Comparison of ENCODE assay signal across 16 cellular contexts in the genomic region with DNA sequence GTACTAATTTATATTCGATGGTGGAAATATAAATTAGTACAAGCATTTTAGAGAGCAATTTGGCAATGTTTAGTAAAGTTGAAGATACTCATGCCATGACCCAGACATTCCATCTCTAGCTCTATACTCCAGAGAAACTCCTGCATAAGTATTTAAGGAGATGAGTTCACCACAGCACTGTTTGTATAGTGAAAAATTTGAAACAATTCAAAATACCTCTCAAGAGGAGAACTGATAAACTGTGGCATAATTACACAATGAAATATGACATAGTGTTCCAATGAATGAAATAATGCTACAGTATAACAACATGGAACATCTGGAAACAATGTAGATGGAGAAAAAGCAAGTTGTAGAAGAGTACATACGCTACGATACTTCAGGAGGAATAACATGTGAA. TPM values are rescaled to one million over a fixed set of nuclear protein-coding genes. Genes with fewer than 3 reads are reported as not detected.
DNase-seq lines count a peak whose midpoint lies in the region; ATAC-seq and TF ChIP-seq lines count a peak whose summit lies in the region.
"Had no signal": no experiment of that assay in that cellular context is flagged by ENCODE, and none has a peak within 500 bp of the region (broad histone marks: within the 10 kb centered on the region; RNA-seq: fewer than 3 reads in every experiment).

No MANE protein-coding gene starts in this region.

- CTCF ChIA-PET in HEK293 (lab: Yijun Ruan, JAX): no interaction called here

- H3K9me3 ChIP-seq in HEK293 (ENCODE audit: control insufficient read depth, insufficient read depth, low read depth, low read length) (no peaks in the 10 kb centered on the region), osteoblast (ENCODE audit: low read depth, low read length) (no peaks in the 10 kb centered on the region)
- H3K9me3 ChIP-seq: A549, BLaER1 had no signal

- no peaks in the 10 kb centered on the region for H4K20me1 ChIP-seq in osteoblast (ENCODE audit: insufficient read depth, low read length)
- H4K20me1 ChIP-seq: BLaER1 had no signal

- H3K4me3 ChIP-seq in HEK293 (ENCODE audit: low read depth, low read length) (no peak overlapping the region), choroid plexus epithelial cell (ENCODE audit: low read depth, low read length) (no peak overlapping the region), osteoblast (ENCODE audit: insufficient read depth, low read length) (no peak overlapping the region)
- H3K4me3 ChIP-seq: A549, BLaER1 had no signal

- H3K27ac ChIP-seq in HEK293 (ENCODE audit: extremely low read depth, low read depth, low read length) (no peak overlapping the region), osteoblast (ENCODE audit: low read depth, low read length) (peak overlapping the region; percentile 34)
- H3K27ac ChIP-seq: A549, BLaER1, KMS-11 had no signal

- H2AFZ ChIP-seq in osteoblast (ENCODE audit: low read length): no peak overlapping the region

- H3K79me2 ChIP-seq in osteoblast (ENCODE audit: insufficient read depth, low read length): no peaks in the 10 kb centered on the region

- 0 out of 2 replicates have a peak, but pooled peaks cover 2% of the 10 kb centered on the region for H3K4me1 ChIP-seq in HEK293 (ENCODE audit: control insufficient read depth, insufficient read depth, low read length)
- H3K4me1 ChIP-seq in osteoblast (ENCODE audit: insufficient read depth, low read length): peaks cover 10% of the 10 kb centered on the region

- no peaks in the 10 kb centered on the region for H3K27me3 ChIP-seq in osteoblast (ENCODE audit: insufficient read depth, low read length)
- H3K27me3 ChIP-seq: BLaER1 had no signal

- H3K36me3 ChIP-seq in HEK293 (ENCODE audit: control insufficient read depth in 2 of 2, insufficient read depth in 1 of 2, low read length in 2 of 2) (no peaks in the 10 kb centered on the region), osteoblast (ENCODE audit: insufficient read depth, low read length) (no peaks in the 10 kb centered on the region)
- H3K36me3 ChIP-seq: BLaER1 had no signal

- POLR2A ChIA-PET in HEK293 (lab: Yijun Ruan, JAX): no interaction called here

- DNase-seq in EH (ENCODE audit: low read depth) (peak; percentile 8), choroid plexus epithelial cell (ENCODE audit: low read depth) (peak; percentile 51), osteoblast (ENCODE audit: insufficient read length, low spot score, missing footprints) (peak; percentile 83), NCI-H2029 treated with DMSO at 0.1 percent for 48 hours (lab: John Stamatoyannopoulos, UW) (no peak)
- DNase-seq: AML-193; Calu3; CD4-positive, alpha-beta T cell; DMS 273 treated with DMSO at 0.1 percent for 48 hours had no signal

- ATAC-seq in HG03108 (IDR thresholded peaks at IDR 0.05; ENCODE audit: unreplicated experiment): no peak
- no peak for ATAC-seq in GM18498 (IDR thresholded peaks at IDR 0.05; ENCODE audit: unreplicated experiment)
- ATAC-seq: A549, HepG2 had no signal

- TF ChIP-seq CTCF in HEK293 (tag by site-specific recombination; IDR thresholded peaks at IDR 0.05) (no peak), choroid plexus epithelial cell (conservative IDR thresholded peaks at IDR 0.05; ENCODE audit: low read depth, low read length) (no peak), osteoblast (IDR thresholded peaks at IDR 0.05; ENCODE audit: extremely low read depth, low read depth, low read length) (no peak)

- peak overlapping the region; percentile 17 for H3K4me2 ChIP-seq in osteoblast (ENCODE audit: insufficient read depth, low read length)
- H3K4me2 ChIP-seq: A549, BLaER1, KMS-11 had no signal

TF ChIP-seq in HEK293, 187 proteins besides CTCF, POLR2A, EP300 and RAD21:
- TF ChIP-seq ZNF114 (tag by site-specific recombination; IDR thresholded peaks at IDR 0.05): no peak
- TF ChIP-seq, protein P1, sequence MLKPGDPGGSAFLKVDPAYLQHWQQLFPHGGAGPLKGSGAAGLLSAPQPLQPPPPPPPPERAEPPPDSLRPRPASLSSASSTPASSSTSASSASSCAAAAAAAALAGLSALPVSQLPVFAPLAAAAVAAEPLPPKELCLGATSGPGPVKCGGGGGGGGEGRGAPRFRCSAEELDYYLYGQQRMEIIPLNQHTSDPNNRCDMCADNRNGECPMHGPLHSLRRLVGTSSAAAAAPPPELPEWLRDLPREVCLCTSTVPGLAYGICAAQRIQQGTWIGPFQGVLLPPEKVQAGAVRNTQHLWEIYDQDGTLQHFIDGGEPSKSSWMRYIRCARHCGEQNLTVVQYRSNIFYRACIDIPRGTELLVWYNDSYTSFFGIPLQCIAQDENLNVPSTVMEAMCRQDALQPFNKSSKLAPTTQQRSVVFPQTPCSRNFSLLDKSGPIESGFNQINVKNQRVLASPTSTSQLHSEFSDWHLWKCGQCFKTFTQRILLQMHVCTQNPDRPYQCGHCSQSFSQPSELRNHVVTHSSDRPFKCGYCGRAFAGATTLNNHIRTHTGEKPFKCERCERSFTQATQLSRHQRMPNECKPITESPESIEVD (tag by site-specific recombination; IDR thresholded peaks at IDR 0.05): peak; percentile 57; the same call in 1 of the 2 replicates

RNA-seq across cellular contexts. Expression of a gene that starts 48.6 kb away (rescaled TPM):
- 68.4 and 71.7 TPM in 2 replicates for total RNA-seq in osteoblast
- total RNA-seq: CD4-positive, alpha-beta T cell; G401 had no signal
